Comparison of ENCODE assay signal across 8 cellular contexts in the genomic region with DNA sequence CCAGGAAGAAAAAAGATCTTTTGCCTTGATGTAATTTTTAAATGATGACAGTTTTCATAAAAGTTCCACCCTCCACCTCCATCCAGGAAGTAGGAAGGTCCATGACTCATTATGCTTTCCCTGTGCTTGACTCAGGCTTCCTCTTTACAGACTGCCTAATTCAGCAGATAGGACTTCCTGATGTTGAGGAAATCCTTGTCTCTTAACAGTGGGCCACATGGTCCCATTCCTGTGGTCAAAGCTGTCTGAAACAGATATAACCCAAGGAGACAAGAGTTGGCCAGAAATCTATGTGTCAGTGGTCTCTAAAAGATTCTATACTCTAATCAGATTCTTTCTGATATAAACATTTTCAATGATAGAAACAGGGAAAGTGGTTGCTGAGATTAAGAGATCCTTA.
DNase-seq lines count a peak whose midpoint lies in the region; ATAC-seq and TF ChIP-seq lines count a peak whose summit lies in the region.

No MANE protein-coding gene starts in this region.

- TF ChIP-seq CTCF in SK-N-SH (IDR thresholded peaks at IDR 0.05) = no peak

- peak overlapping the region; percentile 49; the same call in 1 of the 2 replicates for H2AFZ ChIP-seq in SK-N-SH (ENCODE audit: low read depth)

- peaks cover 0 to 9% of the 10 kb centered on the region in 2 experiments for H3K36me3 ChIP-seq in SK-N-SH (replicated peaks in 1 of 2; ENCODE audit: control insufficient read depth in 1 of 2, insufficient read depth in 2 of 2, low read length in 1 of 2)

- TF ChIP-seq RAD21 in SK-N-SH (IDR thresholded peaks at IDR 0.05; ENCODE audit: low read length) = no peak

- H4K20me1 ChIP-seq in SK-N-SH (ENCODE audit: insufficient read depth) = no peaks in the 10 kb centered on the region

- POLR2A ChIA-PET in activated CD4-positive, alpha-beta memory T cell treated with anti-CD3 and anti-CD28 coated beads for 36 hours (lab: Charles Lee) = no interaction called here
- POLR2A ChIA-PET in activated CD4-positive, alpha-beta memory T cell treated with anti-CD3 and anti-CD28 coated beads, Interleukin-2, amount 10 ng/mL, durations not matched to agents 7 days and 5 days (lab: Charles Lee) = no interaction called here
- POLR2A ChIA-PET in SK-N-SH (lab: Yijun Ruan, JAX) = no interaction called here

- peak overlapping the region in 1 of 2 experiments; percentile 82; a peak in 2 of 4 replicates for H3K27ac ChIP-seq in SK-N-SH (ENCODE audit: low read depth in 2 of 2, low read length in 1 of 2)

- H3K4me1 ChIP-seq in SK-N-SH (ENCODE audit: control insufficient read depth in 1 of 2, insufficient read depth in 2 of 2, low read depth in 1 of 2, low read length in 1 of 2) = peaks cover 0 to 13% of the 10 kb centered on the region in 2 experiments; a peak in 1 of 4 replicates

- H3K9me2 ChIP-seq in SK-N-SH = no peaks in the 10 kb centered on the region

- H3K4me1 Mint-ChIP-seq in activated CD4-positive, alpha-beta memory T cell treated with anti-CD3 and anti-CD28 coated beads for 36 hours (ENCODE audit: low read depth) = peaks cover 11% of the 10 kb centered on the region
- peaks cover 12% of the 10 kb centered on the region for H3K4me1 Mint-ChIP-seq in activated CD4-positive, alpha-beta memory T cell treated with anti-CD3 and anti-CD28 coated beads, Interleukin-2, amount 10 ng/mL, durations not matched to agents 7 days and 5 days

- DNase-seq in activated CD4-positive, alpha-beta memory T cell treated with anti-CD3 and anti-CD28 coated beads for 36 hours = no peak
- no peak for DNase-seq in activated CD4-positive, alpha-beta memory T cell treated with anti-CD3 and anti-CD28 coated beads, Interleukin-2, amount 10 ng/mL, durations not matched to agents 7 days and 5 days
- DNase-seq in SK-N-SH (peak; percentile 14), fibroblast of the conjunctiva (ENCODE audit: low read depth) (peak; percentile 48), pulmonary artery endothelial cell (ENCODE audit: low read depth, low spot score) (peak; percentile 85)
- no peak for DNase-seq in stimulated activated CD4-positive, alpha-beta T cell treated with anti-CD3 and anti-CD28 coated beads, Interleukin-4, amount 100 ng/mL, for 24 hours
- DNase-seq in stimulated activated naive CD4-positive, alpha-beta T cell (lab: John Stamatoyannopoulos, UW) = no peak

- no peak for ATAC-seq in HG02759 (IDR thresholded peaks at IDR 0.05; ENCODE audit: unreplicated experiment)

- CTCF ChIA-PET in activated CD4-positive, alpha-beta memory T cell treated with anti-CD3 and anti-CD28 coated beads for 36 hours (lab: Charles Lee) = no interaction called here
- CTCF ChIA-PET in activated CD4-positive, alpha-beta memory T cell treated with anti-CD3 and anti-CD28 coated beads, Interleukin-2, amount 10 ng/mL, durations not matched to agents 7 days and 5 days (lab: Charles Lee) = no interaction called here
- CTCF ChIA-PET in SK-N-SH (lab: Yijun Ruan, JAX) = no interaction called here

- no peak for TF ChIP-seq EP300 in SK-N-SH (IDR thresholded peaks at IDR 0.05; ENCODE audit: borderline replicate concordance in 1 of 2, low read depth in 1 of 2, low read length in 1 of 2)

- no peaks in the 10 kb centered on the region for H3K27me3 ChIP-seq in SK-N-SH (ENCODE audit: insufficient read depth)

- peaks cover 6% of the 10 kb centered on the region for H3K36me3 Mint-ChIP-seq in activated CD4-positive, alpha-beta memory T cell treated with anti-CD3 and anti-CD28 coated beads for 36 hours
- H3K36me3 Mint-ChIP-seq in activated CD4-positive, alpha-beta memory T cell treated with anti-CD3 and anti-CD28 coated beads, Interleukin-2, amount 10 ng/mL, durations not matched to agents 7 days and 5 days (ENCODE audit: low read depth) = no peaks in the 10 kb centered on the region

- H3K4me2 ChIP-seq in SK-N-SH = peak overlapping the region; percentile 31; the same call in 1 of the 2 replicates

- H3K9me3 Mint-ChIP-seq in activated CD4-positive, alpha-beta memory T cell treated with anti-CD3 and anti-CD28 coated beads for 36 hours = peaks cover 11% of the 10 kb centered on the region
- peaks cover 2% of the 10 kb centered on the region for H3K9me3 Mint-ChIP-seq in activated CD4-positive, alpha-beta memory T cell treated with anti-CD3 and anti-CD28 coated beads, Interleukin-2, amount 10 ng/mL, durations not matched to agents 7 days and 5 days

- H3K27me3 Mint-ChIP-seq in activated CD4-positive, alpha-beta memory T cell treated with anti-CD3 and anti-CD28 coated beads for 36 hours = no peaks in the 10 kb centered on the region
- no peaks in the 10 kb centered on the region for H3K27me3 Mint-ChIP-seq in activated CD4-positive, alpha-beta memory T cell treated with anti-CD3 and anti-CD28 coated beads, Interleukin-2, amount 10 ng/mL, durations not matched to agents 7 days and 5 days

- no peak overlapping the region for H3K4me3 Mint-ChIP-seq in activated CD4-positive, alpha-beta memory T cell treated with anti-CD3 and anti-CD28 coated beads for 36 hours
- no peak overlapping the region for H3K4me3 Mint-ChIP-seq in activated CD4-positive, alpha-beta memory T cell treated with anti-CD3 and anti-CD28 coated beads, Interleukin-2, amount 10 ng/mL, durations not matched to agents 7 days and 5 days

- no peaks in the 10 kb centered on the region for H3K9me3 ChIP-seq in SK-N-SH

- H3F3A ChIP-seq in SK-N-SH (replicated peaks; ENCODE audit: insufficient read depth) = peaks cover 22% of the 10 kb centered on the region

- H3K4me3 ChIP-seq in SK-N-SH (ENCODE audit: low read depth in 2 of 2, low read length in 1 of 2) = no peak overlapping the region

- peak overlapping the region; percentile 21 for H3K27ac Mint-ChIP-seq in activated CD4-positive, alpha-beta memory T cell treated with anti-CD3 and anti-CD28 coated beads for 36 hours
- H3K27ac Mint-ChIP-seq in activated CD4-positive, alpha-beta memory T cell treated with anti-CD3 and anti-CD28 coated beads, Interleukin-2, amount 10 ng/mL, durations not matched to agents 7 days and 5 days = no peak overlapping the region

- intact Hi-C loops in activated CD4-positive, alpha-beta memory T cell treated with anti-CD3 and anti-CD28 coated beads for 36 hours (cut with micrococcal nuclease) = loop anchor here (2.0 kb wide), 1 partner anchor 20 kb away; no protein-coding TSS in a partner anchor

- no peaks in the 10 kb centered on the region for H3K79me2 ChIP-seq in SK-N-SH (ENCODE audit: insufficient read depth)

- no peak overlapping the region; the same call in 1 of the 2 replicates for H3K9ac ChIP-seq in SK-N-SH

TF ChIP-seq in SK-N-SH, 30 proteins besides CTCF, POLR2A, EP300 and RAD21 (continues in another document):
- TF ChIP-seq NFIC (IDR thresholded peaks at IDR 0.05; ENCODE audit: borderline replicate concordance) = peak; percentile 50; the same call in 1 of the 2 replicates
- TF ChIP-seq, protein P1, sequence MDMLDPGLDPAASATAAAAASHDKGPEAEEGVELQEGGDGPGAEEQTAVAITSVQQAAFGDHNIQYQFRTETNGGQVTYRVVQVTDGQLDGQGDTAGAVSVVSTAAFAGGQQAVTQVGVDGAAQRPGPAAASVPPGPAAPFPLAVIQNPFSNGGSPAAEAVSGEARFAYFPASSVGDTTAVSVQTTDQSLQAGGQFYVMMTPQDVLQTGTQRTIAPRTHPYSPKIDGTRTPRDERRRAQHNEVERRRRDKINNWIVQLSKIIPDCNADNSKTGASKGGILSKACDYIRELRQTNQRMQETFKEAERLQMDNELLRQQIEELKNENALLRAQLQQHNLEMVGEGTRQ (IDR thresholded peaks at IDR 0.05; ENCODE audit: borderline replicate concordance, low read depth, low read length) = no peak
- TF ChIP-seq, protein P2, sequence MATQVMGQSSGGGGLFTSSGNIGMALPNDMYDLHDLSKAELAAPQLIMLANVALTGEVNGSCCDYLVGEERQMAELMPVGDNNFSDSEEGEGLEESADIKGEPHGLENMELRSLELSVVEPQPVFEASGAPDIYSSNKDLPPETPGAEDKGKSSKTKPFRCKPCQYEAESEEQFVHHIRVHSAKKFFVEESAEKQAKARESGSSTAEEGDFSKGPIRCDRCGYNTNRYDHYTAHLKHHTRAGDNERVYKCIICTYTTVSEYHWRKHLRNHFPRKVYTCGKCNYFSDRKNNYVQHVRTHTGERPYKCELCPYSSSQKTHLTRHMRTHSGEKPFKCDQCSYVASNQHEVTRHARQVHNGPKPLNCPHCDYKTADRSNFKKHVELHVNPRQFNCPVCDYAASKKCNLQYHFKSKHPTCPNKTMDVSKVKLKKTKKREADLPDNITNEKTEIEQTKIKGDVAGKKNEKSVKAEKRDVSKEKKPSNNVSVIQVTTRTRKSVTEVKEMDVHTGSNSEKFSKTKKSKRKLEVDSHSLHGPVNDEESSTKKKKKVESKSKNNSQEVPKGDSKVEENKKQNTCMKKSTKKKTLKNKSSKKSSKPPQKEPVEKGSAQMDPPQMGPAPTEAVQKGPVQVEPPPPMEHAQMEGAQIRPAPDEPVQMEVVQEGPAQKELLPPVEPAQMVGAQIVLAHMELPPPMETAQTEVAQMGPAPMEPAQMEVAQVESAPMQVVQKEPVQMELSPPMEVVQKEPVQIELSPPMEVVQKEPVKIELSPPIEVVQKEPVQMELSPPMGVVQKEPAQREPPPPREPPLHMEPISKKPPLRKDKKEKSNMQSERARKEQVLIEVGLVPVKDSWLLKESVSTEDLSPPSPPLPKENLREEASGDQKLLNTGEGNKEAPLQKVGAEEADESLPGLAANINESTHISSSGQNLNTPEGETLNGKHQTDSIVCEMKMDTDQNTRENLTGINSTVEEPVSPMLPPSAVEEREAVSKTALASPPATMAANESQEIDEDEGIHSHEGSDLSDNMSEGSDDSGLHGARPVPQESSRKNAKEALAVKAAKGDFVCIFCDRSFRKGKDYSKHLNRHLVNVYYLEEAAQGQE (IDR thresholded peaks at IDR 0.05; ENCODE audit: low read depth, low read length) = no peak
- no peak for TF ChIP-seq RFX5 (IDR thresholded peaks at IDR 0.05; ENCODE audit: low read length)
- TF ChIP-seq POLR2AphosphoS5 (IDR thresholded peaks at IDR 0.05; ENCODE audit: low read depth, low read length) = peak; percentile 24; the same call in 1 of the 2 replicates
- no peak for TF ChIP-seq RCOR1 (IDR thresholded peaks at IDR 0.05; ENCODE audit: low read length)
- TF ChIP-seq, protein P3, sequence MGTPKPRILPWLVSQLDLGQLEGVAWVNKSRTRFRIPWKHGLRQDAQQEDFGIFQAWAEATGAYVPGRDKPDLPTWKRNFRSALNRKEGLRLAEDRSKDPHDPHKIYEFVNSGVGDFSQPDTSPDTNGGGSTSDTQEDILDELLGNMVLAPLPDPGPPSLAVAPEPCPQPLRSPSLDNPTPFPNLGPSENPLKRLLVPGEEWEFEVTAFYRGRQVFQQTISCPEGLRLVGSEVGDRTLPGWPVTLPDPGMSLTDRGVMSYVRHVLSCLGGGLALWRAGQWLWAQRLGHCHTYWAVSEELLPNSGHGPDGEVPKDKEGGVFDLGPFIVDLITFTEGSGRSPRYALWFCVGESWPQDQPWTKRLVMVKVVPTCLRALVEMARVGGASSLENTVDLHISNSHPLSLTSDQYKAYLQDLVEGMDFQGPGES (IDR thresholded peaks at IDR 0.05; ENCODE audit: low read depth, low read length) = no peak
- no peak for TF ChIP-seq SMC3 (IDR thresholded peaks at IDR 0.05; ENCODE audit: low read depth, low read length)
- no peak for TF ChIP-seq EZH2phosphoT487 (IDR thresholded peaks at IDR 0.05; ENCODE audit: borderline replicate concordance, low read depth)
- peak; percentile 29; the same call in 1 of the 2 replicates for TF ChIP-seq GABPA (IDR thresholded peaks at IDR 0.05; ENCODE audit: low read depth)

Comparison
In these comparisons a context has a peak if more than half of its experiments do, and no peak if none do; other contexts are left out.
1. DNase-seq: peak in SK-N-SH (single experiment), fibroblast of the conjunctiva (single experiment) and pulmonary artery endothelial cell (single experiment); none in activated CD4-positive, alpha-beta memory T cell treated with anti-CD3 and anti-CD28 coated beads for 36 hours (single experiment), activated CD4-positive, alpha-beta memory T cell treated with anti-CD3 and anti-CD28 coated beads, Interleukin-2, amount 10 ng/mL, durations not matched to agents 7 days and 5 days (single experiment), stimulated activated CD4-positive, alpha-beta T cell treated with anti-CD3 and anti-CD28 coated beads, Interleukin-4, amount 100 ng/mL, for 24 hours (single experiment) and stimulated activated naive CD4-positive, alpha-beta T cell (0 of 6).